Comparison of ENCODE assay signal across 10 cellular contexts in genomic region chr20:31568773-31569162, GRCh38. TPM values are rescaled to one million over a fixed set of nuclear protein-coding genes. Genes with fewer than 3 reads are reported as not detected.
DNase-seq lines count a peak whose midpoint lies in the region; ATAC-seq and TF ChIP-seq lines count a peak whose summit lies in the region.
"Had no signal": no experiment of that assay in that cellular context is flagged by ENCODE, and none has a peak within 500 bp of the region (broad histone marks: within the 10 kb centered on the region; RNA-seq: fewer than 3 reads in every experiment).

No MANE protein-coding gene starts in this region.

- H3K4me2 ChIP-seq in SU-DHL-6 (ENCODE audit: low read depth, low read length, poor library complexity, severe bottlenecking), result peak overlapping the region; percentile 11

- H3K4me3 ChIP-seq in SU-DHL-6 (ENCODE audit: insufficient read depth, low read length, poor library complexity, severe bottlenecking) (no peak overlapping the region), right cardiac atrium (ENCODE audit: low read length) (no peak overlapping the region), stomach (no peak overlapping the region)

- peak overlapping the region; percentile 95 for H3K27ac ChIP-seq in SU-DHL-6 (ENCODE audit: low read depth, low read length)
- peak overlapping the region; percentile 53 for H3K27ac ChIP-seq in right cardiac atrium (ENCODE audit: low read length)
- H3K27ac ChIP-seq in stomach, result peak overlapping the region; percentile 57 to 97 (median 93)

- peaks cover 38% of the 10 kb centered on the region for H3F3A ChIP-seq in SU-DHL-6 (ENCODE audit: insufficient read depth)

- no peaks in the 10 kb centered on the region for H4K20me1 ChIP-seq in SU-DHL-6 (ENCODE audit: low read depth, low read length)

- H3K36me3 ChIP-seq in SU-DHL-6 (ENCODE audit: low read length) (no peaks in the 10 kb centered on the region), stomach (peaks cover 29 to 65% (median 60%) of the 10 kb centered on the region in 4 donors)

- H3K27me3 ChIP-seq in SU-DHL-6 (ENCODE audit: low read length) (no peaks in the 10 kb centered on the region), right cardiac atrium (ENCODE audit: control insufficient read depth, insufficient read depth) (no peaks in the 10 kb centered on the region), stomach (no peaks in the 10 kb centered on the region)

- H3K9me3 ChIP-seq in SU-DHL-6 (ENCODE audit: insufficient read depth, low read length) (no peaks in the 10 kb centered on the region), right cardiac atrium (ENCODE audit: control insufficient read depth, low read length) (no peaks in the 10 kb centered on the region), stomach (no peaks in the 10 kb centered on the region)

- intact Hi-C loops in right cardiac atrium (cut with DNase I) (loop anchor here in 3 of 4 donors (2.0 to 10.0 kb wide), 2 partner anchors 44 to 156 kb away; partner anchors contain the start of gene BCL2L1 (in 2 of the 3)), stomach (cut with DNase I; ENCODE audit: low total_unique reads) (loop anchor here (5.0 kb wide), 1 partner anchor 44 kb away; no protein-coding TSS in a partner anchor)

- H3K9me2 ChIP-seq in SU-DHL-6 (replicated peaks; ENCODE audit: insufficient read depth, low read length), result no peaks in the 10 kb centered on the region

- no peak for ATAC-seq in right cardiac atrium
- ATAC-seq in HG02610 (IDR thresholded peaks at IDR 0.05; ENCODE audit: unreplicated experiment), result no peak

- no peak for TF ChIP-seq POLR2A in stomach (IDR thresholded peaks at IDR 0.05)

- no peak overlapping the region for H2AFZ ChIP-seq in SU-DHL-6 (ENCODE audit: low read depth, low read length, severe bottlenecking)

- no peaks in the 10 kb centered on the region for H3K79me2 ChIP-seq in SU-DHL-6 (ENCODE audit: insufficient read depth, low read length)

- 84% methylated on average over 5 of the region's 5 CpGs for WGBS in right cardiac atrium
- WGBS in stomach, 5 donors, result 69 to 85% (median 80%) methylated on average over 5 of the region's 5 CpGs

- 0 out of 2 replicates have a peak overlapping the region, but pooled peaks have one; percentile 0 for H3K9ac ChIP-seq in SU-DHL-6 (ENCODE audit: low read length)

- H3K4me1 ChIP-seq in right cardiac atrium (ENCODE audit: control insufficient read depth, insufficient read depth, low read length), result peaks cover 7% of the 10 kb centered on the region
- peaks cover 51 to 75% (median 57%) of the 10 kb centered on the region in 4 donors for H3K4me1 ChIP-seq in stomach

- TF ChIP-seq EP300 in stomach (IDR thresholded peaks at IDR 0.05), result no peak

- DNase-seq in DMS53 (lab: John Stamatoyannopoulos, UW) (peak; percentile 80), DMS53 treated with DMSO at 0.1 percent for 48 hours (lab: John Stamatoyannopoulos, UW; ENCODE audit: unreplicated experiment) (no peak), right cardiac atrium (peak in 2 of 3 donors; percentile 57 to 66), stomach (no peak), GM19240 (ENCODE audit: insufficient read length, low spot score) (no peak)
- no peak for DNase-seq in activated effector memory CD4-positive, alpha-beta T cell treated with anti-CD3 and anti-CD28 coated beads, Interleukin-2, amount 50 U/mL, for 16 hours
- DNase-seq: 8988T, GF-D8 had no signal

- TF ChIP-seq CTCF in SU-DHL-6 (IDR thresholded peaks at IDR 0.05; ENCODE audit: insufficient read depth, low read length, poor library complexity, severe bottlenecking) (no peak), stomach (IDR thresholded peaks at IDR 0.05) (no peak)

RNA-seq across cellular contexts. Expression of gene ID1, which starts 36.3 kb away (rescaled TPM):
- total RNA-seq in right cardiac atrium (100 to 1,000 TPM; 122 to 188 (median 134) TPM), stomach (100 to 1,000 TPM; 315 to 475 (median 378) TPM)
- polyA plus RNA-seq in right cardiac atrium (273 TPM), stomach (100 to 1,000 TPM; 168 to 585 (median 350) TPM)

RNA-seq across cellular contexts. Expression of gene HM13, which starts 54.5 kb away (rescaled TPM):
- total RNA-seq in right cardiac atrium (10 to 100 TPM; 40.0 to 80.2 (median 62.1) TPM), stomach (100 to 1,000 TPM in 1 of 5 donors, 10 to 100 TPM in 4; 10.7 to 103 (median 56.9) TPM)
- polyA plus RNA-seq in right cardiac atrium (47.8 TPM), stomach (100 to 1,000 TPM; 119 to 181 (median 165) TPM)

Comparison
In these comparisons a context has a peak if more than half of its experiments do, and no peak if none do; other contexts are left out.
1. DNase-seq: peak in DMS53 (single experiment) and right cardiac atrium (2 of 3); none in DMS53 treated with DMSO at 0.1 percent for 48 hours (single experiment), stomach (single experiment), GM19240 (single experiment) and activated effector memory CD4-positive, alpha-beta T cell treated with anti-CD3 and anti-CD28 coated beads, Interleukin-2, amount 50 U/mL, for 16 hours (single experiment).
2. Peak in every context shown above with its lines, with median percentiles within 50 percentile points of each other: H3K27ac ChIP-seq.